In the genomic region with DNA sequence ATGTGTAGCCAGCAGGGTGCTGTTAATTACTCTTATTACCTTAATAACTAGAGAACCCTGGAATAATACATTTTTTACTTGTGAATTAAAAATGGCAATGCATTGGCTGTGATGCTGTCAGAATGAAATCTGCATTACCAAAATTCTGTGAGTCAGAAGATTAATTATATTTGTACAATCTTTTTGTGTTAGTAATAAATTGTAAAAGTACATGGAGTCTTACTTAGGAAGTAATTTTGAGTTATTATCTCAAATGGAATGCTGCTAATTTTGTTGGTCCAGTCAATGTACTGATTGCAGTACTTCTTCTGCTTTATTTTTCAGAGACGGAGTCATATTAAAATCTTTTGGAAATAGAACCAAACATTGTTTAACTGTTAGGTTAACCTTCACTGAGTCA, we compare ENCODE assay signal across 29 cellular contexts.
"Had no signal": no experiment of that assay in that cellular context is flagged by ENCODE, and none has a peak within 500 bp of the region (broad histone marks: within the 10 kb centered on the region; RNA-seq: fewer than 3 reads in every experiment).

No MANE protein-coding gene starts in this region.

- H3K9me3 ChIP-seq: adrenal gland, colonic mucosa, gastrocnemius medialis, right atrium auricular region, stomach, tibial artery, upper lobe of right lung had no signal

- H3K4me1 ChIP-seq: adrenal gland, colonic mucosa, gastrocnemius medialis, parathyroid adenoma, right atrium auricular region, stomach, tibial artery, upper lobe of right lung had no signal

- H3K27ac Mint-ChIP-seq: activated CD4-positive, alpha-beta memory T cell treated with anti-CD3 and anti-CD28 coated beads for 36 hours; activated CD4-positive, alpha-beta T cell treated with anti-CD3 and anti-CD28 coated beads, Interleukin-2, amount 10 ng/mL, durations not matched to agents 24 days and 14 days; activated naive CD4-positive, alpha-beta T cell treated with anti-CD3 and anti-CD28 coated beads for 36 hours; activated naive CD8-positive, alpha-beta T cell treated with anti-CD3 and anti-CD28 coated beads for 36 hours; activated T-helper 1 cell treated with anti-CD3 and anti-CD28 coated beads, Interleukin-12 subunit alpha, Interleukin-12 subunit beta, Interleukin-2, Interleukin-4 antibody, amounts not matched to agents 30 ng/mL and 10 ng/mL and 1 ng/mL, durations not matched to agents 14 hours and 24 hours and 36 hours; naive B cell; stimulated activated naive B cell treated with anti-CD40 and anti-IgM and Interleukin-4, amounts not matched to agents 10 μg/mL and 1 μg/mL and 100 μg/mL, for 72 hours; T-helper 17 cell had no signal

- H3K79me2 ChIP-seq: hepatocyte, parathyroid adenoma had no signal

- H3K4me1 Mint-ChIP-seq: activated CD4-positive, alpha-beta T cell treated with anti-CD3 and anti-CD28 coated beads, Interleukin-2, amount 10 ng/mL, durations not matched to agents 24 days and 14 days; activated naive CD8-positive, alpha-beta T cell treated with anti-CD3 and anti-CD28 coated beads for 36 hours; naive B cell; stimulated activated naive B cell treated with anti-CD40 and anti-IgM and Interleukin-4, amounts not matched to agents 10 μg/mL and 1 μg/mL and 100 μg/mL, for 72 hours; T-helper 17 cell had no signal

- H3K27me3 Mint-ChIP-seq: activated CD4-positive, alpha-beta memory T cell treated with anti-CD3 and anti-CD28 coated beads for 36 hours; activated CD4-positive, alpha-beta T cell treated with anti-CD3 and anti-CD28 coated beads, Interleukin-2, amount 10 ng/mL, durations not matched to agents 24 days and 14 days; activated naive CD8-positive, alpha-beta T cell treated with anti-CD3 and anti-CD28 coated beads for 36 hours; T-helper 17 cell had no signal

- H2AFZ ChIP-seq: hepatocyte, parathyroid adenoma had no signal

- H3K36me3 ChIP-seq: adrenal gland, colonic mucosa, gastrocnemius medialis, right atrium auricular region, stomach, tibial artery, upper lobe of right lung, WERI-Rb-1 had no signal

- H3K4me3 ChIP-seq: adrenal gland, colonic mucosa, gastrocnemius medialis, hepatocyte, right atrium auricular region, smooth muscle cell, stomach, tibial artery, upper lobe of right lung had no signal

- H3K9me3 Mint-ChIP-seq: activated CD4-positive, alpha-beta memory T cell treated with anti-CD3 and anti-CD28 coated beads for 36 hours; activated CD4-positive, alpha-beta T cell treated with anti-CD3 and anti-CD28 coated beads, Interleukin-2, amount 10 ng/mL, durations not matched to agents 24 days and 14 days; activated naive CD8-positive, alpha-beta T cell treated with anti-CD3 and anti-CD28 coated beads for 36 hours; activated T-helper 1 cell treated with anti-CD3 and anti-CD28 coated beads, Interleukin-12 subunit alpha, Interleukin-12 subunit beta, Interleukin-2, Interleukin-4 antibody, amounts not matched to agents 30 ng/mL and 10 ng/mL and 1 ng/mL, durations not matched to agents 14 hours and 24 hours and 36 hours; stimulated activated naive B cell treated with anti-CD40 and anti-IgM and Interleukin-4, amounts not matched to agents 10 μg/mL and 1 μg/mL and 100 μg/mL, for 72 hours had no signal

- H3K9ac ChIP-seq: parathyroid adenoma had no signal

- DNase-seq: activated CD4-positive, alpha-beta memory T cell treated with anti-CD3 and anti-CD28 coated beads for 36 hours; activated CD4-positive, alpha-beta T cell treated with anti-CD3 and anti-CD28 coated beads, Interleukin-2, amount 10 ng/mL, durations not matched to agents 24 days and 14 days; activated CD8-positive, alpha-beta memory T cell treated with anti-CD3 and anti-CD28 coated beads, Interleukin-2, amount 50 U/mL, for 4 hours; activated effector memory CD4-positive, alpha-beta T cell treated with anti-CD3 and anti-CD28 coated beads, Interleukin-2, amount 50 U/mL, for 16 hours; activated naive CD4-positive, alpha-beta T cell treated with anti-CD3 and anti-CD28 coated beads for 36 hours; activated naive CD8-positive, alpha-beta T cell treated with anti-CD3 and anti-CD28 coated beads for 36 hours; activated T-cell treated with anti-CD3 and anti-CD28 coated beads, Interleukin-2, amount 50 U/mL, for 1 hour; adrenal gland; colonic mucosa; effector CD8-positive, alpha-beta T cell; gastrocnemius medialis; glutamatergic neuron; islet precursor cell; left cardiac atrium; left ventricle myocardium superior; naive B cell; stimulated activated CD4-positive, alpha-beta T cell treated with anti-CD3 and anti-CD28 coated beads, Interleukin-1b, Interleukin-23, amount 100 ng/mL, for 48 hours; stimulated activated naive B cell treated with anti-CD40 and anti-IgM and Interleukin-4, amounts not matched to agents 10 μg/mL and 1 μg/mL and 100 μg/mL, for 72 hours; stomach; T-helper 17 cell; T1000; tibial artery; upper lobe of right lung; WERI-Rb-1 had no signal

- H3K27me3 ChIP-seq: adrenal gland, colonic mucosa, gastrocnemius medialis, hepatocyte, right atrium auricular region, stomach, tibial artery, upper lobe of right lung had no signal

- H3K27ac ChIP-seq: adrenal gland, colonic mucosa, gastrocnemius medialis, hepatocyte, parathyroid adenoma, right atrium auricular region, stomach, tibial artery, upper lobe of right lung, WERI-Rb-1 had no signal

- H3K36me3 Mint-ChIP-seq: activated CD4-positive, alpha-beta memory T cell treated with anti-CD3 and anti-CD28 coated beads for 36 hours; activated naive CD8-positive, alpha-beta T cell treated with anti-CD3 and anti-CD28 coated beads for 36 hours; naive B cell; stimulated activated naive B cell treated with anti-CD40 and anti-IgM and Interleukin-4, amounts not matched to agents 10 μg/mL and 1 μg/mL and 100 μg/mL, for 72 hours had no signal

- H3K4me3 Mint-ChIP-seq: activated CD4-positive, alpha-beta memory T cell treated with anti-CD3 and anti-CD28 coated beads for 36 hours; activated CD4-positive, alpha-beta T cell treated with anti-CD3 and anti-CD28 coated beads, Interleukin-2, amount 10 ng/mL, durations not matched to agents 24 days and 14 days; activated naive CD4-positive, alpha-beta T cell treated with anti-CD3 and anti-CD28 coated beads for 36 hours; activated naive CD8-positive, alpha-beta T cell treated with anti-CD3 and anti-CD28 coated beads for 36 hours; activated T-helper 1 cell treated with anti-CD3 and anti-CD28 coated beads, Interleukin-12 subunit alpha, Interleukin-12 subunit beta, Interleukin-2, Interleukin-4 antibody, amounts not matched to agents 30 ng/mL and 10 ng/mL and 1 ng/mL, durations not matched to agents 14 hours and 24 hours and 36 hours; naive B cell; stimulated activated naive B cell treated with anti-CD40 and anti-IgM and Interleukin-4, amounts not matched to agents 10 μg/mL and 1 μg/mL and 100 μg/mL, for 72 hours; T-helper 17 cell had no signal

- H3K4me2 ChIP-seq: hepatocyte, smooth muscle cell had no signal
